27 cellular contexts compared by ENCODE assay signal in the genomic region with DNA sequence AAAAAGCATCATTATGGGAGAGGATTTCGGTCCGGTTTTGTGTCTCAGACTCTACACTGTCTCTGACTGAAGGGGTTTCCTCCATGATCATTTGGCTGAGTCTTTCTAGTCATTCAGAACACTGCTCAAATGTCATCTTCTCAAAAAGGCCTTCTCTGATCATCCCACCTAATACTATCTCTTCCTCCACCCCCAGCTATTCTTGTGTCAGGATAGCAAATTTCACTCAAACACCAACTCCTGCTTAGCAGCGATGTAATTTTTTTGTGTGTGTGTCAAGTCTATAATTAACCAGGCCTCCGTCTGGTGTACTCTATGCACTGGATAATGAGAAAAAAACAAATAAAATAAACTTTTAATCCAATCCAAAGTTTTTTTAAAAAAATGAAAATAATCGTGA.
"Had no signal": no experiment of that assay in that cellular context is flagged by ENCODE, and none has a peak within 500 bp of the region (broad histone marks: within the 10 kb centered on the region; RNA-seq: fewer than 3 reads in every experiment).

No MANE protein-coding gene starts in this region.

- H3K27me3 Mint-ChIP-seq: dendritic cell treated with granulocyte-macrophage colony-stimulating factor and Interleukin-4, amounts not matched to agents 40 ng/mL and 50 ng/mL, for 4 days; effector memory CD8-positive, alpha-beta T cell; naive B cell had no signal

- FAIRE-seq: endometrium, islet of Langerhans, keratinocyte had no signal

- ATAC-seq: effector memory CD8-positive, alpha-beta T cell; esophagus mucosa; gastrocnemius medialis; heart right ventricle; left cardiac atrium; left lung; left ventricle myocardium superior; mucosa of descending colon had no signal

- H3K36me3 ChIP-seq: colonic mucosa, esophagus squamous epithelium, gastrocnemius medialis, heart right ventricle, left lung, lower lobe of right lung had no signal

- H3K4me3 Mint-ChIP-seq: dendritic cell treated with granulocyte-macrophage colony-stimulating factor and Interleukin-4, amounts not matched to agents 40 ng/mL and 50 ng/mL, for 4 days; effector memory CD8-positive, alpha-beta T cell; endodermal cell; mesothelial cell of epicardium; naive B cell had no signal

- H3K27ac ChIP-seq: colonic mucosa, epithelial cell of prostate, esophagus squamous epithelium, gastrocnemius medialis, heart right ventricle, left lung, lower lobe of right lung had no signal

- H3K4me1 Mint-ChIP-seq: naive B cell had no signal

- H3K27ac Mint-ChIP-seq: dendritic cell treated with granulocyte-macrophage colony-stimulating factor and Interleukin-4, amounts not matched to agents 40 ng/mL and 50 ng/mL, for 4 days; effector memory CD8-positive, alpha-beta T cell; endodermal cell; mesothelial cell of epicardium; naive B cell had no signal

- H3K4me3 ChIP-seq: colonic mucosa, esophagus squamous epithelium, gastrocnemius medialis, heart right ventricle, left lung, lower lobe of right lung, mucosa of descending colon had no signal

- DNase-seq: colonic mucosa; cortex of kidney; effector CD8-positive, alpha-beta T cell; effector memory CD8-positive, alpha-beta T cell; endodermal cell; erythroblast; esophagus squamous epithelium; foreskin fibroblast; foreskin melanocyte; gastrocnemius medialis; glutamatergic neuron; heart right ventricle; hippocampal formation; left cardiac atrium; left lung; left ventricle myocardium superior; lower lobe of right lung; mesenchymal stem cell; naive B cell had no signal

- H3K9me3 Mint-ChIP-seq: dendritic cell treated with granulocyte-macrophage colony-stimulating factor and Interleukin-4, amounts not matched to agents 40 ng/mL and 50 ng/mL, for 4 days; endodermal cell; mesothelial cell of epicardium had no signal

- H3K9me3 ChIP-seq: colonic mucosa, esophagus squamous epithelium, gastrocnemius medialis, heart right ventricle, left lung, lower lobe of right lung, mucosa of descending colon had no signal

- H3K36me3 Mint-ChIP-seq: mesothelial cell of epicardium, naive B cell had no signal

- H3K27me3 ChIP-seq: colonic mucosa, esophagus squamous epithelium, gastrocnemius medialis, heart right ventricle, left lung had no signal

- H3K4me1 ChIP-seq: colonic mucosa, esophagus squamous epithelium, gastrocnemius medialis, heart right ventricle, left lung, lower lobe of right lung had no signal
